In genomic region chr16:85417156-85417860, GRCh38 we compare ENCODE assay signal across 1 cellular context.
TF ChIP-seq lines count a peak whose summit lies in the region.

No MANE protein-coding gene starts in this region.

TF ChIP-seq in H1, 55 proteins besides CTCF, POLR2A, EP300 and RAD21 (continued from another document):
- no peak for TF ChIP-seq TAF7 (optimal IDR thresholded peaks at IDR 0.05; ENCODE audit: borderline replicate concordance, low read depth, low read length)
- no peak for TF ChIP-seq SAP30 (IDR thresholded peaks at IDR 0.05; ENCODE audit: insufficient read depth, insufficient replicate concordance, low read length)
TF ChIP-seq in H1: peak in this region for 0.
